20 cellular contexts compared by ENCODE assay signal in the genomic region with DNA sequence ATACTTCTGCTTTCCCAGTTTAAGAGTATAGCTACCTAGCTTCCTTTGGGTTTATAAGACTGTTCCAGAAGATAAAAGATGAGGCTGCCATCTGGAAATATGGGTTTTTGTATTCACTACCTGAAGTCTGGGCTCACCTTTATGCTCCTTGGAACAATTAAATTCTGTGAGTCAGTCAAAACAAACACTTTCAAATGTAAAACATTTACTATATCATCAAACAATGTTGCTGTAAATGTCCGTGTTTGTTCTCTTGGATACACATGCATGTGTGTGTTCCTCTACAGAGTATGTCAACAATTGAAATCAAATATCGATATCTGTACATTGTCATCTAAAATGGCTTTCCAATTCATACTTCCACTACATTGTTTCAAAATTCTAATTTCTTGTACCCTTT.
DNase-seq lines count a peak whose midpoint lies in the region; ATAC-seq, FAIRE-seq and TF ChIP-seq lines count a peak whose summit lies in the region.
"Had no signal": no experiment of that assay in that cellular context is flagged by ENCODE, and none has a peak within 500 bp of the region (broad histone marks: within the 10 kb centered on the region; RNA-seq: fewer than 3 reads in every experiment).

No MANE protein-coding gene starts in this region.

- H3K9ac ChIP-seq in PC-3 (ENCODE audit: low read length) = no peak overlapping the region
- H3K9ac ChIP-seq: GM23248 had no signal

- H3K4me1 Mint-ChIP-seq in CD14-positive monocyte = no peaks in the 10 kb centered on the region
- H3K4me1 Mint-ChIP-seq: CD4-positive, CD25-positive, alpha-beta regulatory T cell had no signal

- H3K4me2 ChIP-seq in PC-3 (ENCODE audit: low read length) = no peak overlapping the region; the same call in 1 of the 2 replicates

- H3K27ac ChIP-seq in PC-3 (ENCODE audit: low read length) = no peak overlapping the region
- H3K27ac ChIP-seq: GM23248 had no signal

- intact Hi-C loops in PC-3 (cut with micrococcal nuclease) (loop anchor here (1.0 kb wide), 1 partner anchor 216 kb away; no protein-coding TSS in a partner anchor), mucosa of descending colon (cut with DNase I, micrococcal nuclease) (no loop called here), CD14-positive monocyte (cut with micrococcal nuclease) (no loop called here)

- FAIRE-seq in A204.1 (lab: Jason Lieb, UNC) = peak; percentile 47
- FAIRE-seq: GM12891, H1 had no signal

- no TSS peak for BruUV-seq in PC-3 (replicated peaks; lab: Mats Ljungman, UMichigan)

- H3K79me2 ChIP-seq in PC-3 (ENCODE audit: low read length) = no peaks in the 10 kb centered on the region

- H3K27me3 Mint-ChIP-seq in CD14-positive monocyte (ENCODE audit: low read depth in 3 of 3) = peaks cover 0 to 2% (median 2%) of the 10 kb centered on the region in 3 donors
- H3K27me3 Mint-ChIP-seq: CD4-positive, CD25-positive, alpha-beta regulatory T cell had no signal

- H3K4me3 ChIP-seq in PC-3 (ENCODE audit: low read length) = no peak overlapping the region
- no peak overlapping the region for H3K4me3 ChIP-seq in mucosa of descending colon
- H3K4me3 ChIP-seq: GM23248 had no signal

- no peaks in the 10 kb centered on the region for H3K9me2 ChIP-seq in PC-3 (replicated peaks; ENCODE audit: low read length)

- no peaks in the 10 kb centered on the region for H3F3A ChIP-seq in PC-3 (ENCODE audit: low read length, unreplicated experiment)

- H3K4me1 ChIP-seq in PC-3 (ENCODE audit: insufficient read depth, low read length) = peaks cover 3% of the 10 kb centered on the region; the same call in 1 of the 2 replicates
- no peaks in the 10 kb centered on the region for H3K4me1 ChIP-seq in mucosa of descending colon (ENCODE audit: low read depth)
- H3K4me1 ChIP-seq: Caco-2 had no signal

- CTCF ChIA-PET in PC-3 (lab: Charles Lee) = no interaction called here

- no peak for TF ChIP-seq CTCF in PC-3 (conservative IDR thresholded peaks at IDR 0.05; ENCODE audit: low read depth, low read length)
- TF ChIP-seq CTCF in mucosa of descending colon (IDR thresholded peaks at IDR 0.05) = no peak
- TF ChIP-seq CTCF in CD14-positive monocyte (IDR thresholded peaks at IDR 0.05) = no peak

- no peak overlapping the region for H3K27ac Mint-ChIP-seq in CD14-positive monocyte
- H3K27ac Mint-ChIP-seq: CD4-positive, CD25-positive, alpha-beta regulatory T cell; CD8-positive, alpha-beta T cell had no signal

- H4K20me1 ChIP-seq in PC-3 (ENCODE audit: low read length) = no peaks in the 10 kb centered on the region

- no peak overlapping the region for H3K4me3 Mint-ChIP-seq in CD14-positive monocyte
- H3K4me3 Mint-ChIP-seq: CD4-positive, CD25-positive, alpha-beta regulatory T cell; CD8-positive, alpha-beta T cell had no signal

- ATAC-seq in PC-3 = peak; percentile 95
- peak; percentile 75 for ATAC-seq in mucosa of descending colon
- ATAC-seq in HG03442 (IDR thresholded peaks at IDR 0.05; ENCODE audit: unreplicated experiment) = no peak
- ATAC-seq: CD8-positive, alpha-beta T cell; HCT116 had no signal

- peaks cover 0 to 2% (median 0%) of the 10 kb centered on the region in 7 donors for H3K9me3 Mint-ChIP-seq in CD14-positive monocyte
- H3K9me3 Mint-ChIP-seq: CD8-positive, alpha-beta T cell had no signal

- H3K36me3 ChIP-seq in PC-3 (ENCODE audit: low read depth, low read length) (no peaks in the 10 kb centered on the region), mucosa of descending colon (ENCODE audit: low read depth) (no peaks in the 10 kb centered on the region)

- POLR2A ChIA-PET in PC-3 (lab: Charles Lee; ENCODE audit: unreplicated experiment) = interaction anchor here (0.6 kb wide), 1 partner anchor 51 kb away, joined by 3 read pairs; no protein-coding TSS in a partner anchor

- no peak overlapping the region for H2AFZ ChIP-seq in PC-3 (ENCODE audit: low read length)
- H2AFZ ChIP-seq: GM23248 had no signal

- H3K36me3 Mint-ChIP-seq in CD14-positive monocyte = no peaks in the 10 kb centered on the region
- H3K36me3 Mint-ChIP-seq: CD4-positive, CD25-positive, alpha-beta regulatory T cell; CD8-positive, alpha-beta T cell had no signal

- H3K9me3 ChIP-seq in PC-3 (ENCODE audit: low read length) (no peaks in the 10 kb centered on the region), mucosa of descending colon (no peaks in the 10 kb centered on the region)
- H3K9me3 ChIP-seq: Caco-2 had no signal

- DNase-seq in DMS53 treated with DMSO at 0.1 percent for 48 hours (lab: John Stamatoyannopoulos, UW; ENCODE audit: unreplicated experiment) = peak; percentile 82
- DNase-seq in PC-3 = peak; percentile 72
- no peak for DNase-seq in mucosa of descending colon
- no peak for DNase-seq in HCEC 1CT
- no peak for DNase-seq in CD14-positive monocyte (ENCODE audit: low spot score)
- DNase-seq: 8988T; C1 segment of cervical spinal cord; Caco-2; CD4-positive, CD25-positive, alpha-beta regulatory T cell; CD8-positive, alpha-beta T cell; DMS153; DMS79 treated with DMSO at 0.1 percent for 48 hours; GF-D8; GM23248; H7 had no signal

- H3K27me3 ChIP-seq in PC-3 (ENCODE audit: low read length) = no peaks in the 10 kb centered on the region

Comparison
In these comparisons a context has a peak if more than half of its experiments do, and no peak if none do; other contexts are left out.
1. DNase-seq: peak in DMS53 treated with DMSO at 0.1 percent for 48 hours (single experiment) and PC-3 (single experiment); none in mucosa of descending colon (0 of 3), HCEC 1CT (single experiment) and CD14-positive monocyte (single experiment).